In genomic region chr21:43277481-43278351, GRCh38 we compare ENCODE assay signal across 22 cellular contexts.
DNase-seq lines count a peak whose midpoint lies in the region; ATAC-seq, FAIRE-seq and TF ChIP-seq lines count a peak whose summit lies in the region.
"Had no signal": no experiment of that assay in that cellular context is flagged by ENCODE, and none has a peak within 500 bp of the region (broad histone marks: within the 10 kb centered on the region; RNA-seq: fewer than 3 reads in every experiment).

No MANE protein-coding gene starts in this region.

- CTCF ChIA-PET in HepG2 (lab: Yijun Ruan, JAX; ENCODE audit: low intra/inter-chr PET ratio, low total read pairs): no interaction called here

- peak; percentile 31 for DNase-seq in HT-29 (ENCODE audit: low spot score)
- peak; percentile 69 to 86 for DNase-seq in frontal cortex (ENCODE audit: low spot score in 2 of 2)
- no peak for DNase-seq in HepG2 (ENCODE audit: low spot score)
- no peak for DNase-seq in gastrocnemius medialis
- DNase-seq in KG1 (lab: John Stamatoyannopoulos, UW): no peak
- no peak for DNase-seq in GM03348 (ENCODE audit: low spot score)
- DNase-seq: activated CD4-positive, CD25-positive, alpha-beta regulatory T cell; activated naive CD8-positive, alpha-beta T cell treated with anti-CD3 and anti-CD28 coated beads, Interleukin-2, amount 10 ng/mL, durations not matched to agents 7 days and 5 days; C1 segment of cervical spinal cord; cerebellar nuclear complex; hippocampal formation; midbrain; NCI-H1694; NCI-H524; stimulated activated CD4-positive, alpha-beta T cell treated with anti-CD3 and anti-CD28 coated beads, Interleukin-1b, Interleukin-23, amount 100 ng/mL, for 48 hours; stimulated activated CD8-positive, alpha-beta memory T cell treated with anti-CD3 and anti-CD28 coated beads, Interleukin-4, amount 100 ng/mL, for 48 hours had no signal

- intact Hi-C loops in HepG2 (cut with micrococcal nuclease; ENCODE audit: unreplicated experiment) (no loop called here), gastrocnemius medialis (cut with DNase I; ENCODE audit: low total_unique reads) (no loop called here)

- no TSS peak for BruUV-seq in HepG2 (replicated peaks; lab: Mats Ljungman, UMichigan)

- peak overlapping the region; percentile 46 for H3K4me2 ChIP-seq in HepG2 (ENCODE audit: low read depth, low read length)

- peak overlapping the region in 1 of 3 experiments; percentile 31; a peak in 1 of 6 replicates for H3K4me3 ChIP-seq in HepG2 (replicated peaks in 1 of 3; ENCODE audit: insufficient read depth in 1 of 3, low read depth in 2 of 3, low read length in 3 of 3)
- no peak overlapping the region for H3K4me3 ChIP-seq in gastrocnemius medialis
- H3K4me3 ChIP-seq: tibial nerve had no signal

- no peak for TF ChIP-seq RAD21 in HepG2 (CRISPR knock-in tag; IDR thresholded peaks at IDR 0.05)

- H4K20me1 ChIP-seq in HepG2 (ENCODE audit: insufficient read depth, low read length): no peaks in the 10 kb centered on the region

- H3K4me1 ChIP-seq in HepG2 (ENCODE audit: insufficient read depth, low read length) (peaks cover 70% of the 10 kb centered on the region), gastrocnemius medialis (no peaks in the 10 kb centered on the region)

- TF ChIP-seq EP300 in HepG2 (IDR thresholded peaks at IDR 0.05; ENCODE audit: low read depth in 2 of 2, low read length in 2 of 2): no peak
- no peak for TF ChIP-seq EP300 in HepG2 (CRISPR knock-in tag; IDR thresholded peaks at IDR 0.05; ENCODE audit: borderline replicate concordance)

- no peak for FAIRE-seq in frontal cortex (lab: Jason Lieb, UNC)
- FAIRE-seq in HepG2 (lab: Jason Lieb, UNC): no peak
- FAIRE-seq: endothelial cell of umbilical vein, GM12891 had no signal

- in situ Hi-C loops in HepG2 (cut with HindIII; ENCODE audit: extremely low pct_ligation_motif_present, low pct_unique_long_range_greater_than_20kb): no loop called here
- in situ Hi-C loops in gastrocnemius medialis (cut with MboI; ENCODE audit: low sequenced_read_pairs in 4 of 4): no loop called here

- H3K9ac ChIP-seq in HepG2 (ENCODE audit: insufficient read depth, low read depth, low read length): no peak overlapping the region

- no peak overlapping the region for H2AFZ ChIP-seq in HepG2 (ENCODE audit: low read length)

- H3K27ac ChIP-seq in HepG2 (ENCODE audit: extremely low read length, insufficient read depth, low read length) (no peak overlapping the region), gastrocnemius medialis (no peak overlapping the region)
- H3K27ac ChIP-seq: tibial nerve had no signal

- ATAC-seq in HepG2: peak; percentile 32
- peak; percentile 39 to 41 for ATAC-seq in gastrocnemius medialis
- no peak for ATAC-seq in HG02938 (IDR thresholded peaks at IDR 0.05; ENCODE audit: unreplicated experiment)
- ATAC-seq in GM19463 (IDR thresholded peaks at IDR 0.05; ENCODE audit: unreplicated experiment): no peak
- ATAC-seq: Panc1 had no signal

- H3K36me3 ChIP-seq in HepG2 (replicated peaks in 1 of 2; ENCODE audit: control insufficient read depth in 1 of 2, insufficient read depth in 2 of 2, low read length in 2 of 2): no peaks in the 10 kb centered on the region
- H3K36me3 ChIP-seq in gastrocnemius medialis: no peaks in the 10 kb centered on the region
- H3K36me3 ChIP-seq: tibial nerve had no signal

- H3K27me3 ChIP-seq in HepG2 (ENCODE audit: control insufficient read depth in 1 of 2, insufficient read depth in 2 of 2, low read length in 2 of 2): peaks cover 13 to 46% of the 10 kb centered on the region in 2 experiments
- peaks cover 3 to 16% (median 15%) of the 10 kb centered on the region in 3 donors for H3K27me3 ChIP-seq in gastrocnemius medialis

- TF ChIP-seq POLR2A in HepG2 (IDR thresholded peaks at IDR 0.05; ENCODE audit: insufficient read depth in 1 of 2, low read depth in 2 of 2, low read length in 2 of 2) (no peak), gastrocnemius medialis (IDR thresholded peaks at IDR 0.05) (no peak)

- WGBS in HepG2 (ENCODE audit: low lambda C conversion rate): 49% methylated on average over 16 of the region's 30 CpGs

- TF ChIP-seq CTCF in HepG2 (CRISPR knock-in tag; IDR thresholded peaks at IDR 0.05) (no peak), gastrocnemius medialis (IDR thresholded peaks at IDR 0.05 in 4 of 5, conservative IDR thresholded peaks at IDR 0.05 in 1 of 5) (no peak)

- no peaks in the 10 kb centered on the region for H3K79me2 ChIP-seq in HepG2 (ENCODE audit: insufficient read depth, low read length)

- POLR2A ChIA-PET in HepG2 (lab: Yijun Ruan, JAX): interaction anchor here (0.9 to 1.0 kb wide), 2 partner anchors 22 to 67 kb away, joined by 3 read pairs; no protein-coding TSS in a partner anchor

- H3K9me3 ChIP-seq in HepG2 (ENCODE audit: low read length) (no peaks in the 10 kb centered on the region), gastrocnemius medialis (no peaks in the 10 kb centered on the region)
- H3K9me3 ChIP-seq: tibial nerve had no signal

TF ChIP-seq in HepG2, 621 proteins besides CTCF, POLR2A, EP300 and RAD21:
- 0 out of 2 replicates have a peak, but pooled peaks have one; percentile 49 for TF ChIP-seq MEIS1 (CRISPR knock-in tag; IDR thresholded peaks at IDR 0.05; ENCODE audit: borderline replicate concordance)
- TF ChIP-seq SP5 (CRISPR knock-in tag; IDR thresholded peaks at IDR 0.05; ENCODE audit: borderline replicate concordance, low read depth): peak; percentile 12; the same call in 1 of the 2 replicates
- 0 out of 2 replicates have a peak, but pooled peaks have one; percentile 17 for TF ChIP-seq MIXL1 (CRISPR knock-in tag; IDR thresholded peaks at IDR 0.05)
- TF ChIP-seq HNRNPLL (IDR thresholded peaks at IDR 0.05; ENCODE audit: low read depth, low read length, poor library complexity, severe bottlenecking): peak; percentile 20
- TF ChIP-seq ZNF687 (CRISPR knock-in tag; IDR thresholded peaks at IDR 0.05): peak; percentile 15; the same call in 1 of the 2 replicates
- TF ChIP-seq RBM39 (IDR thresholded peaks at IDR 0.05; ENCODE audit: low read depth, low read length, poor library complexity, severe bottlenecking): no peak
- TF ChIP-seq NFIB (CRISPR knock-in tag; IDR thresholded peaks at IDR 0.05; ENCODE audit: borderline replicate concordance): no peak
- 0 out of 2 replicates have a peak, but pooled peaks have one; percentile 20 for TF ChIP-seq KDM5B (CRISPR knock-in tag; IDR thresholded peaks at IDR 0.05; ENCODE audit: borderline replicate concordance)
- TF ChIP-seq ATF1 (CRISPR knock-in tag; IDR thresholded peaks at IDR 0.05): no peak

Comparison
In these comparisons a context has a peak if more than half of its experiments do, and no peak if none do; other contexts are left out.
1. DNase-seq: peak in HT-29 (single experiment) and frontal cortex (2 of 2); none in HepG2 (single experiment), gastrocnemius medialis (0 of 2), KG1 (single experiment) and GM03348 (single experiment).
2. ATAC-seq: peak in HepG2 (single experiment) and gastrocnemius medialis (2 of 2); none in HG02938 (single experiment) and GM19463 (single experiment).